10 cellular contexts compared by ENCODE assay signal in genomic region chr13:39016087-39016486, GRCh38. TPM values are rescaled to one million over a fixed set of nuclear protein-coding genes. Genes with fewer than 3 reads are reported as not detected.
DNase-seq lines count a peak whose midpoint lies in the region; ATAC-seq, FAIRE-seq and TF ChIP-seq lines count a peak whose summit lies in the region.
"Had no signal": no experiment of that assay in that cellular context is flagged by ENCODE, and none has a peak within 500 bp of the region (broad histone marks: within the 10 kb centered on the region; RNA-seq: fewer than 3 reads in every experiment).

No MANE protein-coding gene starts in this region.

- in situ Hi-C loops in GM13977 (cut with MboI; ENCODE audit: low pct_unique_long_range_greater_than_20kb, low sequenced_read_pairs, unreplicated experiment), result no loop called here
- in situ Hi-C loops in G401 (cut with HindIII; ENCODE audit: low sequenced_read_pairs), result no loop called here

- ATAC-seq in HG02763 (IDR thresholded peaks at IDR 0.05; ENCODE audit: unreplicated experiment) (peak; percentile 78), HG03521 (IDR thresholded peaks at IDR 0.05; ENCODE audit: unreplicated experiment) (peak; percentile 69)

- DNase-seq in GM13977 (ENCODE audit: low spot score) (peak; percentile 29), GM19239 (ENCODE audit: insufficient read length, low spot score) (no peak), COR-L47 (lab: John Stamatoyannopoulos, UW) (no peak), NCI-H2029 (lab: John Stamatoyannopoulos, UW) (no peak), NAMALWA (ENCODE audit: low spot score) (no peak), G401 (ENCODE audit: low spot score) (no peak)
- DNase-seq: activated effector memory CD4-positive, alpha-beta T cell treated with Interleukin-2 at 50 U/mL for 16 hours; kidney had no signal

- FAIRE-seq in GM19239 (lab: Jason Lieb, UNC), result peak; percentile 18

- no peak for TF ChIP-seq CTCF in GM13977 (IDR thresholded peaks at IDR 0.05; ENCODE audit: extremely low read depth, insufficient read depth, missing control alignments)

RNA-seq across cellular contexts. Expression of gene PROSER1, which starts 21.8 kb away (rescaled TPM):
- total RNA-seq in G401 (2014; rRNA removed; shearing (Covaris generic)), result 11.8 and 17.1 TPM in 2 replicates

RNA-seq across cellular contexts. Expression of gene NHLRC3, which starts 22.2 kb away (rescaled TPM):
- 4.6 and 9.9 TPM in 2 replicates for total RNA-seq in G401 (2014; rRNA removed; shearing (Covaris generic))

RNA-seq across cellular contexts. Expression of gene STOML3, which starts 25.5 kb away (rescaled TPM):
- not detected in 2 replicates for total RNA-seq in G401 (2014; rRNA removed; shearing (Covaris generic))
- total RNA-seq: kidney had no signal
